In genomic region chr12:107492393-107493134, GRCh38 we compare ENCODE assay signal across 13 cellular contexts.
DNase-seq lines count a peak whose midpoint lies in the region; ATAC-seq and TF ChIP-seq lines count a peak whose summit lies in the region.
"Had no signal": no experiment of that assay in that cellular context is flagged by ENCODE, and none has a peak within 500 bp of the region (broad histone marks: within the 10 kb centered on the region; RNA-seq: fewer than 3 reads in every experiment).

No MANE protein-coding gene starts in this region.

- peaks cover 0 to 5% (median 0%) of the 10 kb centered on the region in 7 donors for H3K9me3 Mint-ChIP-seq in CD4-positive, CD25-positive, alpha-beta regulatory T cell

- no peak overlapping the region for H3K4me3 ChIP-seq in CD4-positive, CD25-positive, alpha-beta regulatory T cell (ENCODE audit: low read depth, low read length)
- H3K4me3 ChIP-seq in GM12865 (ENCODE audit: low read depth, low read length): no peak overlapping the region
- H3K4me3 ChIP-seq in OCI-LY7 (ENCODE audit: low read depth, low read length, poor library complexity, severe bottlenecking): peak overlapping the region; percentile 16
- no peak overlapping the region for H3K4me3 ChIP-seq in MG63

- peak overlapping the region; percentile 63 for H3K4me2 ChIP-seq in OCI-LY7 (ENCODE audit: low read length)

- BruUV-seq in OCI-LY7 (replicated peaks; lab: Mats Ljungman, UMichigan): no TSS peak

- no peaks in the 10 kb centered on the region for H4K20me1 ChIP-seq in OCI-LY7 (ENCODE audit: insufficient read depth, low read length)

- POLR2A ChIA-PET in OCI-LY7 (lab: Charles Lee): interaction anchor here (1.1 kb wide), 1 partner anchor 13 kb away, joined by 7 read pairs; no protein-coding TSS in a partner anchor

- H3K4me1 Mint-ChIP-seq in CD4-positive, CD25-positive, alpha-beta regulatory T cell: peaks cover 0 to 40% (median 11%) of the 10 kb centered on the region in 4 donors

- CTCF ChIA-PET in OCI-LY7 (lab: Charles Lee; ENCODE audit: unreplicated experiment): no interaction called here

- no peaks in the 10 kb centered on the region for H3K9me2 ChIP-seq in OCI-LY7 (ENCODE audit: insufficient read depth, low read length)

- peak overlapping the region; percentile 72 to 86 (median 83) for H3K27ac Mint-ChIP-seq in CD4-positive, CD25-positive, alpha-beta regulatory T cell

- H3K27me3 Mint-ChIP-seq in CD4-positive, CD25-positive, alpha-beta regulatory T cell: peaks cover 5% of the 10 kb centered on the region

- peaks cover 10% of the 10 kb centered on the region for H3K4me1 ChIP-seq in CD4-positive, CD25-positive, alpha-beta regulatory T cell (ENCODE audit: control insufficient read depth, insufficient read depth, low read length, poor library complexity, severe bottlenecking)
- H3K4me1 ChIP-seq in OCI-LY7 (ENCODE audit: insufficient read depth, low read length, poor library complexity, severe bottlenecking): peaks cover 64% of the 10 kb centered on the region

- no peaks in the 10 kb centered on the region for H3K36me3 ChIP-seq in CD4-positive, CD25-positive, alpha-beta regulatory T cell (ENCODE audit: control insufficient read depth, insufficient read depth, low read length)
- no peaks in the 10 kb centered on the region for H3K36me3 ChIP-seq in OCI-LY7 (ENCODE audit: insufficient read depth, low read length)
- no peaks in the 10 kb centered on the region for H3K36me3 ChIP-seq in MG63

- ATAC-seq in CD4-positive, CD25-positive, alpha-beta regulatory T cell (ENCODE audit: low read depth in 2 of 2): no peak
- ATAC-seq in left colon (peak; percentile 87), HG02840 (IDR thresholded peaks at IDR 0.05; ENCODE audit: low FRiP score, unreplicated experiment) (no peak)

- peak in 1 of 3 donors; percentile 49 for DNase-seq in CD4-positive, CD25-positive, alpha-beta regulatory T cell
- peak; percentile 27 for DNase-seq in GM12865 (ENCODE audit: low read depth)
- peak; percentile 77 for DNase-seq in OCI-LY7 (ENCODE audit: low spot score)
- DNase-seq in left colon: peak; percentile 14 to 63
- DNase-seq in DMS 273 treated with DMSO at 0.1 percent for 48 hours (lab: John Stamatoyannopoulos, UW): no peak
- DNase-seq in MG63: no peak
- no peak for DNase-seq in putamen (ENCODE audit: low spot score)
- DNase-seq: effector memory CD4-positive, alpha-beta T cell; EL; hypothalamus; NCI-H1105; stimulated activated CD8-positive, alpha-beta memory T cell treated with anti-CD3 and anti-CD28 coated beads, Interleukin-4, amount 100 ng/mL, for 48 hours had no signal

- intact Hi-C loops in OCI-LY7 (cut with micrococcal nuclease; ENCODE audit: unreplicated experiment): no loop called here
- intact Hi-C loops in left colon (cut with DNase I, micrococcal nuclease): no loop called here

- H3K4me3 Mint-ChIP-seq in CD4-positive, CD25-positive, alpha-beta regulatory T cell: peak overlapping the region in 2 of 4 donors; percentile 50 to 57

- H3K27ac ChIP-seq in CD4-positive, CD25-positive, alpha-beta regulatory T cell (ENCODE audit: insufficient read depth, low read length, poor library complexity, severe bottlenecking): no peak overlapping the region
- H3K27ac ChIP-seq in OCI-LY7 (ENCODE audit: low read depth, low read length, poor library complexity, severe bottlenecking): peak overlapping the region; percentile 82

- TF ChIP-seq CTCF in GM12865 (IDR thresholded peaks at IDR 0.05; ENCODE audit: insufficient read depth, low read depth, low read length, missing control alignments) (no peak), OCI-LY7 (conservative IDR thresholded peaks at IDR 0.05; ENCODE audit: low read length) (no peak)

- peak overlapping the region; percentile 40; the same call in 1 of the 2 replicates for H2AFZ ChIP-seq in OCI-LY7 (ENCODE audit: low read length)

- H3K9me3 ChIP-seq in CD4-positive, CD25-positive, alpha-beta regulatory T cell (ENCODE audit: control insufficient read depth in 2 of 2, low read length in 2 of 2): no peaks in the 10 kb centered on the region
- H3K9me3 ChIP-seq in OCI-LY7 (ENCODE audit: low read length) (no peaks in the 10 kb centered on the region), MG63 (no peaks in the 10 kb centered on the region)

- H3K79me2 ChIP-seq in OCI-LY7 (ENCODE audit: insufficient read depth, low read depth, low read length): no peaks in the 10 kb centered on the region

- peaks cover 7% of the 10 kb centered on the region for H3K36me3 Mint-ChIP-seq in CD4-positive, CD25-positive, alpha-beta regulatory T cell

- H3K27me3 ChIP-seq in CD4-positive, CD25-positive, alpha-beta regulatory T cell (ENCODE audit: control insufficient read depth, insufficient read depth, low read length): no peaks in the 10 kb centered on the region
- no peaks in the 10 kb centered on the region for H3K27me3 ChIP-seq in MG63

Comparison
In these comparisons a context has a peak if more than half of its experiments do, and no peak if none do; other contexts are left out.
1. DNase-seq: peak in GM12865 (single experiment), OCI-LY7 (single experiment) and left colon (2 of 2); none in DMS 273 treated with DMSO at 0.1 percent for 48 hours (single experiment), MG63 (single experiment) and putamen (single experiment).